ENCODE assay signal across 17 cellular contexts in genomic region chr11:85062626-85063025, GRCh38.
DNase-seq lines count a peak whose midpoint lies in the region; ATAC-seq and TF ChIP-seq lines count a peak whose summit lies in the region.
"Had no signal": no experiment of that assay in that cellular context is flagged by ENCODE, and none has a peak within 500 bp of the region (broad histone marks: within the 10 kb centered on the region; RNA-seq: fewer than 3 reads in every experiment).

No MANE protein-coding gene starts in this region.

- no peak overlapping the region for H3K4me3 Mint-ChIP-seq in nephron progenitor cell
- H3K4me3 Mint-ChIP-seq: activated T-cell treated with anti-CD3 and anti-CD28 coated beads, Interleukin-2, amount 50 U/mL, for 4 hours had no signal

- no peaks in the 10 kb centered on the region for H3K36me3 Mint-ChIP-seq in nephron progenitor cell (ENCODE audit: low read depth)

- peaks cover 2% of the 10 kb centered on the region for H3K27me3 Mint-ChIP-seq in nephron progenitor cell (ENCODE audit: low read depth, poor library complexity)

- DNase-seq in LoVo (ENCODE audit: low spot score) (no peak), nephron progenitor cell (no peak), dermis blood vessel endothelial cell (no peak), foreskin keratinocyte (no peak)
- DNase-seq: activated T-cell treated with anti-CD3 and anti-CD28 coated beads, Interleukin-2, amount 50 U/mL, for 4 hours; HCEC 1CT; hippocampal formation; mammary epithelial cell; MG63; NCI-H510A treated with DMSO at 0.1 percent for 48 hours; pancreas; stimulated activated CD4-positive, alpha-beta T cell treated with anti-CD3 and anti-CD28 coated beads, Interleukin-4, amount 100 ng/mL, for 1 hour; WERI-Rb-1 had no signal

- H3K27me3 ChIP-seq in foreskin keratinocyte: peaks cover 14% of the 10 kb centered on the region
- H3K27me3 ChIP-seq: MG63, pancreas had no signal

- ATAC-seq in GM18502 (IDR thresholded peaks at IDR 0.05; ENCODE audit: poor library complexity, unreplicated experiment) (peak; percentile 100), GM19463 (IDR thresholded peaks at IDR 0.05; ENCODE audit: unreplicated experiment) (peak; percentile 98), HG02852 (IDR thresholded peaks at IDR 0.05; ENCODE audit: unreplicated experiment) (peak; percentile 99), HG03457 (IDR thresholded peaks at IDR 0.05; ENCODE audit: unreplicated experiment) (peak; percentile 99), foreskin keratinocyte (no peak)
- ATAC-seq: activated T-cell treated with anti-CD3 and anti-CD28 coated beads, Interleukin-2, amount 50 U/mL, for 4 hours; pancreas had no signal

- H3K4me1 Mint-ChIP-seq in nephron progenitor cell: no peaks in the 10 kb centered on the region

- no peaks in the 10 kb centered on the region for H3K9me3 Mint-ChIP-seq in nephron progenitor cell

- no peak overlapping the region for H3K27ac ChIP-seq in foreskin keratinocyte
- H3K27ac ChIP-seq: pancreas, WERI-Rb-1 had no signal

- TF ChIP-seq CTCF in nephron progenitor cell (IDR thresholded peaks at IDR 0.05) (no peak), foreskin keratinocyte (conservative IDR thresholded peaks at IDR 0.05) (no peak)

- no peak overlapping the region for H3K27ac Mint-ChIP-seq in nephron progenitor cell

- H3K4me1 ChIP-seq in foreskin keratinocyte: no peaks in the 10 kb centered on the region
- H3K4me1 ChIP-seq: pancreas had no signal
